1 cellular context compared by ENCODE assay signal in genomic region chr19:53034948-53035675, GRCh38.
TF ChIP-seq lines count a peak whose summit lies in the region.

No MANE protein-coding gene starts in this region.

TF ChIP-seq in HepG2, 621 proteins besides CTCF, POLR2A, EP300 and RAD21 (continued from another document):
- no peak for TF ChIP-seq ZNF280B (CRISPR knock-in tag; IDR thresholded peaks at IDR 0.05; ENCODE audit: borderline replicate concordance)
- peak; percentile 67 for TF ChIP-seq ATF7 (IDR thresholded peaks at IDR 0.05)
- TF ChIP-seq ATF7 (CRISPR knock-in tag; IDR thresholded peaks at IDR 0.05) = no peak
TF ChIP-seq in HepG2: peak in this region for 2.
